In genomic region chr3:94071713-94072284, GRCh38 we compare ENCODE assay signal across 14 cellular contexts. TPM values are rescaled to one million over a fixed set of nuclear protein-coding genes. Genes with fewer than 3 reads are reported as not detected.
DNase-seq lines count a peak whose midpoint lies in the region; ATAC-seq and TF ChIP-seq lines count a peak whose summit lies in the region.
"Had no signal": no experiment of that assay in that cellular context is flagged by ENCODE, and none has a peak within 500 bp of the region (broad histone marks: within the 10 kb centered on the region; RNA-seq: fewer than 3 reads in every experiment).

No MANE protein-coding gene starts in this region.

- H3K4me1 Mint-ChIP-seq in neural progenitor cell, result peaks cover under 1% of the 10 kb centered on the region

- H3K4me3 Mint-ChIP-seq in neural progenitor cell, result no peak overlapping the region
- H3K4me3 Mint-ChIP-seq: B cell, brain had no signal

- H3K27me3 ChIP-seq in neural progenitor cell, result no peaks in the 10 kb centered on the region

- peak; percentile 71 for ATAC-seq in GM19351 (IDR thresholded peaks at IDR 0.05; ENCODE audit: unreplicated experiment)
- peak; percentile 55 for ATAC-seq in HG02884 (IDR thresholded peaks at IDR 0.05; ENCODE audit: unreplicated experiment)
- ATAC-seq: left cardiac atrium, psoas muscle had no signal

- H3K4me3 ChIP-seq in GM12864 (ENCODE audit: low read depth, low read length) (no peak overlapping the region), neural progenitor cell (no peak overlapping the region)
- H3K4me3 ChIP-seq: psoas muscle had no signal

- H3K9me3 ChIP-seq in KOPT-K1 (ENCODE audit: insufficient read depth, low read length, poor library complexity, severe bottlenecking), result no peaks in the 10 kb centered on the region
- no peaks in the 10 kb centered on the region for H3K9me3 ChIP-seq in neural progenitor cell (ENCODE audit: low read depth)
- H3K9me3 ChIP-seq: psoas muscle had no signal

- H3K27ac ChIP-seq in KOPT-K1 (ENCODE audit: low read depth, low read length, poor library complexity, severe bottlenecking) (peak overlapping the region; percentile 42), neural progenitor cell (no peak overlapping the region)
- H3K27ac ChIP-seq: psoas muscle had no signal

- TF ChIP-seq CTCF in GM12864 (IDR thresholded peaks at IDR 0.05; ENCODE audit: low read depth, low read length, missing control alignments) (no peak), neural progenitor cell (IDR thresholded peaks at IDR 0.05) (no peak)

- no peaks in the 10 kb centered on the region for H3K27me3 Mint-ChIP-seq in neural progenitor cell (ENCODE audit: insufficient read depth, low read depth)
- H3K27me3 Mint-ChIP-seq: B cell, brain had no signal

- H3K79me2 ChIP-seq in neural progenitor cell (ENCODE audit: low read depth), result peaks cover 5% of the 10 kb centered on the region

- H4K20me1 ChIP-seq in neural progenitor cell (ENCODE audit: low read depth), result no peaks in the 10 kb centered on the region

- H3K36me3 ChIP-seq in KOPT-K1 (ENCODE audit: insufficient read depth, low read length) (peaks cover 35% of the 10 kb centered on the region), neural progenitor cell (no peaks in the 10 kb centered on the region)

- no peak overlapping the region for H3K27ac Mint-ChIP-seq in neural progenitor cell
- H3K27ac Mint-ChIP-seq: B cell, brain had no signal

- peaks cover 40% of the 10 kb centered on the region for H3K36me3 Mint-ChIP-seq in neural progenitor cell

- no peaks in the 10 kb centered on the region for H3K4me1 ChIP-seq in neural progenitor cell
- H3K4me1 ChIP-seq: psoas muscle had no signal

- no peak overlapping the region for H3K4me2 ChIP-seq in neural progenitor cell

- H3F3A ChIP-seq in neural progenitor cell (ENCODE audit: low read depth), result no peaks in the 10 kb centered on the region

- H3K9ac ChIP-seq in neural progenitor cell, result no peak overlapping the region

- peaks cover 10% of the 10 kb centered on the region for H3K9me3 Mint-ChIP-seq in neural progenitor cell

- no peak overlapping the region for H2AFZ ChIP-seq in neural progenitor cell (replicated peaks)

- DNase-seq in GM12864 (ENCODE audit: low read depth), result peak; percentile 51
- DNase-seq in stimulated activated CD4-positive, alpha-beta T cell treated with anti-CD3 and anti-CD28 coated beads, Interleukin-4, amount 100 ng/mL, for 24 hours, result no peak
- no peak for DNase-seq in stimulated activated CD4-positive, alpha-beta T cell treated with anti-CD3 and anti-CD28 coated beads, Interleukin-12 subunit alpha, Interleukin-12 subunit beta, amount 100 ng/mL, for 4 hours
- DNase-seq in NAMALWA (ENCODE audit: low spot score), result no peak
- DNase-seq in neural progenitor cell (ENCODE audit: low spot score), result no peak
- DNase-seq: left cardiac atrium, psoas muscle had no signal

RNA-seq across cellular contexts. Expression of gene NSUN3, which starts 8.9 kb away (rescaled TPM):
- total RNA-seq in neural progenitor cell (ENCODE audit: low replicate concordance), result 13.4 and 22.3 TPM in 2 replicates

RNA-seq across cellular contexts. Expression of gene DHFR2, which starts 9.1 kb away (rescaled TPM):
- 7.0 and 8.8 TPM in 2 replicates for total RNA-seq in neural progenitor cell (ENCODE audit: low replicate concordance)

RNA-seq across cellular contexts. Expression of gene STX19, which starts 43.4 kb away (rescaled TPM):
- 0.31 TPM in 1 of 2 replicates, not detected in the other for total RNA-seq in neural progenitor cell (ENCODE audit: low replicate concordance)
- total RNA-seq: B cell, fibroblast of lung, left cardiac atrium, LHCN-M2, psoas muscle had no signal
